ENCODE assay signal across 2 cellular contexts in the genomic region with DNA sequence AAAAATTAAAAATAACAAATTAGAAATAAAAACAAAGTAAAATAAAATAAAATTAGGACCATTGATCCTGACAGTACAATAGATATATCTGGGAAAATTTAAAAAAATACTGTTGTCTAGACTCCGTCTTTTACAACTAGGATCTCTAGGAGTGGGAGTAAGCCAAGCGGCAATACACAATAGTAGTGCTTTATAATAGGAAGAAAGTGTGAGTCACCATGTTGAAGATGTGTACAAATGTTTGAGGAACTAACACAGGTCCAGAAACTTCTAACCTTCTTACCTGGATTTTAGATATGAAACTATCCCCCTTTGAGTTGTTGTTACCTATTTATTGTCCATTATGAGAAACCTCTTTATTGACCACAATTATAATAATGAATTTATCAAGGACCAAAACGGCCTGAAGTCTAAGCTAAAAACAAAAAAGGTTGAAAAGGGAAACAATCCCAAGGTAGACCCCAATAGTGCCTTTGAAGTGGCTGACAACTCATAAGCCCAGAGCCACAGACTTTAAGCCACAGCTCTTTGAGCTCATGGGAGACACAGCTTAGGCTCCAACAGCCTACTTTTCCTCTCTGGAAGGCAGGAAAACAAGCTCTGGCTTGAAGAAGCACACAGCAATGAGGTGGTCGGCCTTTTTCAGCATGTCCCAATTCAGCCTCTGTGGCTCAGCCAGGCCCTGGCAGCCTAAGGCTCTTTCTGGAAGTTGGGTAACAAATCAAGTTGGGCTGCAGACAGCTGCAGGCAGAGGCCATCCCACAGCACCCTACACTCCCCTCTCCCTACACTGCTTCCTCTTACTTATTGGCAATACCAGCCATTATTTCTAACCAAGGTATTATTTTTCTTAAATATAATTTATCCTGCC.
TF ChIP-seq lines count a peak whose summit lies in the region.

No MANE protein-coding gene starts in this region.

TF ChIP-seq in SK-N-SH, 30 proteins besides CTCF, POLR2A, EP300 and RAD21 (continued from another document):
- TF ChIP-seq, protein P1, sequence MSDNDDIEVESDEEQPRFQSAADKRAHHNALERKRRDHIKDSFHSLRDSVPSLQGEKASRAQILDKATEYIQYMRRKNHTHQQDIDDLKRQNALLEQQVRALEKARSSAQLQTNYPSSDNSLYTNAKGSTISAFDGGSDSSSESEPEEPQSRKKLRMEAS (IDR thresholded peaks at IDR 0.05; ENCODE audit: low read depth): no peak
- TF ChIP-seq FOXJ3 (CRISPR knock-in tag; IDR thresholded peaks at IDR 0.05) (no peak), EZH2phosphoT487 (IDR thresholded peaks at IDR 0.05; ENCODE audit: borderline replicate concordance, low read depth) (no peak), SMC3 (IDR thresholded peaks at IDR 0.05; ENCODE audit: low read depth, low read length) (no peak)
- TF ChIP-seq, protein P2, sequence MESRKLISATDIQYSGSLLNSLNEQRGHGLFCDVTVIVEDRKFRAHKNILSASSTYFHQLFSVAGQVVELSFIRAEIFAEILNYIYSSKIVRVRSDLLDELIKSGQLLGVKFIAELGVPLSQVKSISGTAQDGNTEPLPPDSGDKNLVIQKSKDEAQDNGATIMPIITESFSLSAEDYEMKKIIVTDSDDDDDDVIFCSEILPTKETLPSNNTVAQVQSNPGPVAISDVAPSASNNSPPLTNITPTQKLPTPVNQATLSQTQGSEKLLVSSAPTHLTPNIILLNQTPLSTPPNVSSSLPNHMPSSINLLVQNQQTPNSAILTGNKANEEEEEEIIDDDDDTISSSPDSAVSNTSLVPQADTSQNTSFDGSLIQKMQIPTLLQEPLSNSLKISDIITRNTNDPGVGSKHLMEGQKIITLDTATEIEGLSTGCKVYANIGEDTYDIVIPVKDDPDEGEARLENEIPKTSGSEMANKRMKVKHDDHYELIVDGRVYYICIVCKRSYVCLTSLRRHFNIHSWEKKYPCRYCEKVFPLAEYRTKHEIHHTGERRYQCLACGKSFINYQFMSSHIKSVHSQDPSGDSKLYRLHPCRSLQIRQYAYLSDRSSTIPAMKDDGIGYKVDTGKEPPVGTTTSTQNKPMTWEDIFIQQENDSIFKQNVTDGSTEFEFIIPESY (IDR thresholded peaks at IDR 0.05; ENCODE audit: borderline replicate concordance, low read depth): no peak

TF ChIP-seq in SK-N-SH treated with all-trans-retinoic acid at 6 μM for 48 hours, 23 proteins besides CTCF, POLR2A, EP300 and RAD21 (continued from another document):
- TF ChIP-seq, protein P3, sequence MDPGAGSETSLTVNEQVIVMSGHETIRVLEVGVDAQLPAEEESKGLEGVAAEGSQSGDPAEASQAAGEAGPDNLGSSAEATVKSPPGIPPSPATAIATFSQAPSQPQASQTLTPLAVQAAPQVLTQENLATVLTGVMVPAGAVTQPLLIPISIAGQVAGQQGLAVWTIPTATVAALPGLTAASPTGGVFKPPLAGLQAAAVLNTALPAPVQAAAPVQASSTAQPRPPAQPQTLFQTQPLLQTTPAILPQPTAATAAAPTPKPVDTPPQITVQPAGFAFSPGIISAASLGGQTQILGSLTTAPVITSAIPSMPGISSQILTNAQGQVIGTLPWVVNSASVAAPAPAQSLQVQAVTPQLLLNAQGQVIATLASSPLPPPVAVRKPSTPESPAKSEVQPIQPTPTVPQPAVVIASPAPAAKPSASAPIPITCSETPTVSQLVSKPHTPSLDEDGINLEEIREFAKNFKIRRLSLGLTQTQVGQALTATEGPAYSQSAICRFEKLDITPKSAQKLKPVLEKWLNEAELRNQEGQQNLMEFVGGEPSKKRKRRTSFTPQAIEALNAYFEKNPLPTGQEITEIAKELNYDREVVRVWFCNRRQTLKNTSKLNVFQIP (CRISPR knock-in tag; IDR thresholded peaks at IDR 0.05; ENCODE audit: borderline replicate concordance, low read depth): no peak
- TF ChIP-seq CSDC2 (CRISPR knock-in tag; IDR thresholded peaks at IDR 0.05) (no peak), RARB (CRISPR knock-in tag; IDR thresholded peaks at IDR 0.05) (no peak), ZNF8 (CRISPR knock-in tag; IDR thresholded peaks at IDR 0.05) (no peak), ZFP30 (CRISPR knock-in tag; IDR thresholded peaks at IDR 0.05) (no peak), SNAI2 (CRISPR knock-in tag; IDR thresholded peaks at IDR 0.05) (no peak), ESRRG (CRISPR knock-in tag; IDR thresholded peaks at IDR 0.05) (no peak), ARNTL (CRISPR knock-in tag; IDR thresholded peaks at IDR 0.05; ENCODE audit: borderline replicate concordance, low read depth) (no peak), TCF4 (CRISPR knock-in tag; IDR thresholded peaks at IDR 0.05; ENCODE audit: borderline replicate concordance) (no peak), PPARA (CRISPR knock-in tag; IDR thresholded peaks at IDR 0.05; ENCODE audit: borderline replicate concordance) (no peak)
- TF ChIP-seq, protein P4, sequence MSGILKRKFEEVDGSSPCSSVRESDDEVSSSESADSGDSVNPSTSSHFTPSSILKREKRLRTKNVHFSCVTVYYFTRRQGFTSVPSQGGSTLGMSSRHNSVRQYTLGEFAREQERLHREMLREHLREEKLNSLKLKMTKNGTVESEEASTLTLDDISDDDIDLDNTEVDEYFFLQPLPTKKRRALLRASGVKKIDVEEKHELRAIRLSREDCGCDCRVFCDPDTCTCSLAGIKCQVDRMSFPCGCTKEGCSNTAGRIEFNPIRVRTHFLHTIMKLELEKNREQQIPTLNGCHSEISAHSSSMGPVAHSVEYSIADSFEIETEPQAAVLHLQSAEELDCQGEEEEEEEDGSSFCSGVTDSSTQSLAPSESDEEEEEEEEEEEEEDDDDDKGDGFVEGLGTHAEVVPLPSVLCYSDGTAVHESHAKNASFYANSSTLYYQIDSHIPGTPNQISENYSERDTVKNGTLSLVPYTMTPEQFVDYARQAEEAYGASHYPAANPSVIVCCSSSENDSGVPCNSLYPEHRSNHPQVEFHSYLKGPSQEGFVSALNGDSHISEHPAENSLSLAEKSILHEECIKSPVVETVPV (CRISPR knock-in tag; IDR thresholded peaks at IDR 0.05): no peak
- TF ChIP-seq, protein P5, sequence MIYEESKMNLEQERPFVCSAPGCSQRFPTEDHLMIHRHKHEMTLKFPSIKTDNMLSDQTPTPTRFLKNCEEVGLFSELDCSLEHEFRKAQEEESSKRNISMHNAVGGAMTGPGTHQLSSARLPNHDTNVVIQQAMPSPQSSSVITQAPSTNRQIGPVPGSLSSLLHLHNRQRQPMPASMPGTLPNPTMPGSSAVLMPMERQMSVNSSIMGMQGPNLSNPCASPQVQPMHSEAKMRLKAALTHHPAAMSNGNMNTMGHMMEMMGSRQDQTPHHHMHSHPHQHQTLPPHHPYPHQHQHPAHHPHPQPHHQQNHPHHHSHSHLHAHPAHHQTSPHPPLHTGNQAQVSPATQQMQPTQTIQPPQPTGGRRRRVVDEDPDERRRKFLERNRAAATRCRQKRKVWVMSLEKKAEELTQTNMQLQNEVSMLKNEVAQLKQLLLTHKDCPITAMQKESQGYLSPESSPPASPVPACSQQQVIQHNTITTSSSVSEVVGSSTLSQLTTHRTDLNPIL (CRISPR knock-in tag; IDR thresholded peaks at IDR 0.05; ENCODE audit: low read depth): no peak
- TF ChIP-seq, protein P6, sequence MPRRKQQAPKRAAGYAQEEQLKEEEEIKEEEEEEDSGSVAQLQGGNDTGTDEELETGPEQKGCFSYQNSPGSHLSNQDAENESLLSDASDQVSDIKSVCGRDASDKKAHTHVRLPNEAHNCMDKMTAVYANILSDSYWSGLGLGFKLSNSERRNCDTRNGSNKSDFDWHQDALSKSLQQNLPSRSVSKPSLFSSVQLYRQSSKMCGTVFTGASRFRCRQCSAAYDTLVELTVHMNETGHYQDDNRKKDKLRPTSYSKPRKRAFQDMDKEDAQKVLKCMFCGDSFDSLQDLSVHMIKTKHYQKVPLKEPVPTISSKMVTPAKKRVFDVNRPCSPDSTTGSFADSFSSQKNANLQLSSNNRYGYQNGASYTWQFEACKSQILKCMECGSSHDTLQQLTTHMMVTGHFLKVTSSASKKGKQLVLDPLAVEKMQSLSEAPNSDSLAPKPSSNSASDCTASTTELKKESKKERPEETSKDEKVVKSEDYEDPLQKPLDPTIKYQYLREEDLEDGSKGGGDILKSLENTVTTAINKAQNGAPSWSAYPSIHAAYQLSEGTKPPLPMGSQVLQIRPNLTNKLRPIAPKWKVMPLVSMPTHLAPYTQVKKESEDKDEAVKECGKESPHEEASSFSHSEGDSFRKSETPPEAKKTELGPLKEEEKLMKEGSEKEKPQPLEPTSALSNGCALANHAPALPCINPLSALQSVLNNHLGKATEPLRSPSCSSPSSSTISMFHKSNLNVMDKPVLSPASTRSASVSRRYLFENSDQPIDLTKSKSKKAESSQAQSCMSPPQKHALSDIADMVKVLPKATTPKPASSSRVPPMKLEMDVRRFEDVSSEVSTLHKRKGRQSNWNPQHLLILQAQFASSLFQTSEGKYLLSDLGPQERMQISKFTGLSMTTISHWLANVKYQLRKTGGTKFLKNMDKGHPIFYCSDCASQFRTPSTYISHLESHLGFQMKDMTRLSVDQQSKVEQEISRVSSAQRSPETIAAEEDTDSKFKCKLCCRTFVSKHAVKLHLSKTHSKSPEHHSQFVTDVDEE (CRISPR knock-in tag; IDR thresholded peaks at IDR 0.05): no peak
TF ChIP-seq in SK-N-SH treated with all-trans-retinoic acid at 6 μM for 48 hours: peak in this region for 0.
